8 cellular contexts compared by ENCODE assay signal in the genomic region with DNA sequence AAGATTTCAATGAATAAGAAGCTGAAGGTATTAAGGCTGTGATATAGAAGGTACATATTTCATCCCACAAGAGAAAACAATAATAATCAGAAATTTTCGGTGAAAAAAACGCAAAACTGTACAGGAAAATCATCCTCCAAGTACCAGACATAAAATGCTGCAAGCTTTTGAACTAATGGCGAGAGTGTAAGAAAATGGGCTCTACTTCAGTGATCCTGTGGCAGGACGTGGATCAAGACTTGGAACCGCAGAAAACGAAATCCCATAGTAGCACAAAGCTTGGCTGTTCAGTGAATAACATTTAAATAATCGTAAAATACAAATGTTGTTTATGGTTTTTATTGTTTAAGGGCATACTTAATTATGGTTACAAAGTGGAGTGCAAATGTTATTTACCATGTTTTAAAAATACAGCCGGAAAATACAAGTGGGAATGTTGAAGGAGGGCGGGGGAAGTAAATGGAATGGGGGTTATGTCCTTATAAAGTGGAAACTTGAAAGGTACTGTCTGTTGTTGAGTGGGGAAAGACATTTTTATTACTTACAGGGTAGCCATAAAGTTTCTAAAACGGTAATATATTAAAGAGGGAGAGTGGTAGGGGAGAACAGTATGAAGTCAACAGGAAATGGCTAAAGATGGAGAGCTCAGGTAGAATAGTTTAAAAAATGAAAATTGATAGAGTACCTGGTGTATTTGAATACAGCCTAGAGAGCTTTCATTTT. TPM values are rescaled to one million over a fixed set of nuclear protein-coding genes. Genes with fewer than 3 reads are reported as not detected.
A peak's percentile ranks its signal among the peaks of the same experiment; 100 is the strongest.
DNase-seq lines count a peak whose midpoint lies in the region; ATAC-seq, FAIRE-seq and TF ChIP-seq lines count a peak whose summit lies in the region.

No MANE protein-coding gene starts in this region.

- H3K79me2 ChIP-seq in neural progenitor cell (ENCODE audit: low read depth): peaks cover 84% of the 10 kb centered on the region

- peak overlapping the region; percentile 87 for H3K4me2 ChIP-seq in neural progenitor cell

- H3K36me3 Mint-ChIP-seq in neural progenitor cell: peaks cover 28% of the 10 kb centered on the region

- peaks cover 3% of the 10 kb centered on the region for H3F3A ChIP-seq in neural progenitor cell (ENCODE audit: low read depth)

- peaks cover 32% of the 10 kb centered on the region for H4K20me1 ChIP-seq in neural progenitor cell (ENCODE audit: low read depth)

- no peaks in the 10 kb centered on the region for H3K9me3 ChIP-seq in A673 (ENCODE audit: low read depth, low read length, poor library complexity, severe bottlenecking)
- no peaks in the 10 kb centered on the region for H3K9me3 ChIP-seq in neural progenitor cell (ENCODE audit: low read depth)

- H3K4me1 ChIP-seq in A673 (ENCODE audit: insufficient read depth, low read length, poor library complexity, severe bottlenecking): peaks cover 25% of the 10 kb centered on the region
- H3K4me1 ChIP-seq in neural progenitor cell: peaks cover 34% of the 10 kb centered on the region

- TF ChIP-seq CTCF in A673 (conservative IDR thresholded peaks at IDR 0.05; ENCODE audit: low read depth, low read length) (no peak), GM12865 (IDR thresholded peaks at IDR 0.05; ENCODE audit: insufficient read depth, low read depth, low read length, missing control alignments) (no peak), neural progenitor cell (IDR thresholded peaks at IDR 0.05) (no peak)

- H2AFZ ChIP-seq in neural progenitor cell (replicated peaks): peak overlapping the region; percentile 64

- H3K4me3 Mint-ChIP-seq in neural progenitor cell: peak overlapping the region; percentile 99

- peak overlapping the region; percentile 60 for H3K4me3 ChIP-seq in A673 (ENCODE audit: low read depth, low read length, poor library complexity, severe bottlenecking)
- H3K4me3 ChIP-seq in GM12865 (ENCODE audit: low read depth, low read length): peak overlapping the region; percentile 83
- H3K4me3 ChIP-seq in neural progenitor cell: peak overlapping the region; percentile 73

- H3K27ac ChIP-seq in A673 (ENCODE audit: low read depth, low read length, poor library complexity, severe bottlenecking) (peak overlapping the region; percentile 74), neural progenitor cell (peak overlapping the region; percentile 96)

- intact Hi-C loops in A673 (cut with micrococcal nuclease; ENCODE audit: unreplicated experiment): no loop called here
- intact Hi-C loops in sciatic nerve (cut with DNase I): no loop called here

- CTCF ChIA-PET in A673 (lab: Charles Lee): interaction anchor here (1.0 to 1.2 kb wide), 2 partner anchors 28 to 1019 kb away, joined by 4 read pairs; no protein-coding TSS in a partner anchor

- no peaks in the 10 kb centered on the region for H3K9me3 Mint-ChIP-seq in neural progenitor cell

- FAIRE-seq in endometrium (lab: Jason Lieb, UNC): peak; percentile 90

- BruUV-seq in A673 (replicated peaks; lab: Mats Ljungman, UMichigan): TSS peak; percentile 80

- POLR2A ChIA-PET in A673 (lab: Charles Lee; ENCODE audit: low non-redundant PET): interaction anchor here (1.0 kb wide), 1 partner anchor 9 kb away, joined by 4 read pairs; no protein-coding TSS in a partner anchor

- peak overlapping the region; percentile 100 for H3K27ac Mint-ChIP-seq in neural progenitor cell

- ATAC-seq in HG02973 (IDR thresholded peaks at IDR 0.05; ENCODE audit: unreplicated experiment) (no peak), GM18909 (IDR thresholded peaks at IDR 0.05; ENCODE audit: poor library complexity, unreplicated experiment) (no peak), sciatic nerve (no peak)

- H3K9ac ChIP-seq in neural progenitor cell: peak overlapping the region; percentile 93

- H3K27me3 Mint-ChIP-seq in neural progenitor cell (ENCODE audit: insufficient read depth, low read depth): peaks cover 3% of the 10 kb centered on the region

- H3K27me3 ChIP-seq in A673 (replicated peaks; ENCODE audit: insufficient read depth, low read depth, low read length, poor library complexity): no peaks in the 10 kb centered on the region
- no peaks in the 10 kb centered on the region for H3K27me3 ChIP-seq in neural progenitor cell

- H3K4me1 Mint-ChIP-seq in neural progenitor cell: peaks cover 25% of the 10 kb centered on the region

- H3K36me3 ChIP-seq in A673 (ENCODE audit: insufficient read depth, low read length, poor library complexity, severe bottlenecking) (peaks cover 9% of the 10 kb centered on the region), neural progenitor cell (no peaks in the 10 kb centered on the region)

- DNase-seq in A673 (ENCODE audit: low spot score): peak; percentile 30
- DNase-seq in GM12865 (ENCODE audit: low read depth): peak; percentile 29
- peak; percentile 26 for DNase-seq in RPMI7951 (ENCODE audit: low read depth)
- peak; percentile 22 for DNase-seq in neural progenitor cell (ENCODE audit: low spot score)
- no peak for DNase-seq in sciatic nerve (ENCODE audit: low spot score)

RNA-seq across cellular contexts. Expression of a gene that starts 1.1 kb away (rescaled TPM):
- 12.6 and 15.7 TPM in 2 replicates for total RNA-seq in A673 (2021)
- 7.9 and 10.2 TPM in 2 replicates for total RNA-seq in RPMI7951 (2014; rRNA removed; shearing (Covaris generic))
- total RNA-seq in neural progenitor cell (ENCODE audit: low replicate concordance): 11.6 and 16.3 TPM in 2 replicates
- total RNA-seq in sciatic nerve: 8.9 TPM

RNA-seq across cellular contexts. Expression of a gene that starts 14.6 kb away (rescaled TPM):
- total RNA-seq in A673 (2021): not detected in 2 replicates
- not detected in 2 replicates for total RNA-seq in RPMI7951 (2014; rRNA removed; shearing (Covaris generic))
- total RNA-seq in neural progenitor cell (ENCODE audit: low replicate concordance): not detected in 2 replicates
- total RNA-seq in sciatic nerve: not detected

RNA-seq across cellular contexts. Expression of a gene that starts 37.7 kb away (rescaled TPM):
- total RNA-seq in A673 (2021) (3.5 and 3.7 TPM in 2 replicates), neural progenitor cell (ENCODE audit: low replicate concordance) (7.9 and 13.1 TPM in 2 replicates), sciatic nerve (8.1 TPM)
- total RNA-seq in RPMI7951 (2014; rRNA removed; shearing (Covaris generic)): 0.60 and 0.98 TPM in 2 replicates
